ENCODE assay signal across 8 cellular contexts in the genomic region with DNA sequence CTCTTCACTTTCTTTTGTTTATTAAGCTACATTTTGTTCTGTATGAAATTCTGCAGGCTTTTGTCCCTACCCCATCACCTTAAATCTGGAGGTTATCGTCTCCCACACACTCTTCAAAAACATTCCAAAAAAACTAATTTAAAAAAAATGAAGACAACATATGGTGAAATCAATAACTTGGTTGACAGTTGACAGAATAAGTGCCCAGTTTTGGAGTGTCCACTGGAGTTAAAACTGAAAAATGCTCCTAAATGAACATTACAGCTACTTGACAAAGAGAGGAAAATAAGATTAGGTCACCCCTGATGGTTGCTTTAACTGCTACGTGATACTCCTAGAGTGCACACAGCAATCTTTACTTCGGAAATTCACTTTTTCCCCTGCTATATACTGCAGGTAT. TPM values are rescaled to one million over a fixed set of nuclear protein-coding genes. Genes with fewer than 3 reads are reported as not detected.
DNase-seq lines count a peak whose midpoint lies in the region; ATAC-seq, FAIRE-seq and TF ChIP-seq lines count a peak whose summit lies in the region.

No MANE protein-coding gene starts in this region.

- no peak for FAIRE-seq in kidney (lab: Jason Lieb, UNC)

- peaks cover 6 to 9% of the 10 kb centered on the region in 2 donors for H3K36me3 Mint-ChIP-seq in activated T-cell treated with anti-CD3 and anti-CD28 coated beads, Interleukin-2, amount 50 U/mL, for 72 hours (ENCODE audit: insufficient read depth in 2 of 2)
- H3K36me3 Mint-ChIP-seq in activated CD8-positive, alpha-beta T cell treated with anti-CD3 and anti-CD28 coated beads, Interleukin-2, amount 10 ng/mL, durations not matched to agents 7 days and 5 days (ENCODE audit: low read depth), result peaks cover 7% of the 10 kb centered on the region

- peak overlapping the region; percentile 74 to 99 for H3K4me3 Mint-ChIP-seq in activated T-cell treated with anti-CD3 and anti-CD28 coated beads, Interleukin-2, amount 50 U/mL, for 72 hours
- peak overlapping the region; percentile 99 for H3K4me3 Mint-ChIP-seq in activated CD8-positive, alpha-beta T cell treated with anti-CD3 and anti-CD28 coated beads, Interleukin-2, amount 10 ng/mL, durations not matched to agents 7 days and 5 days

- H3K36me3 ChIP-seq in kidney (ENCODE audit: control insufficient read depth in 1 of 2, insufficient read depth in 2 of 2, low read length in 2 of 2) (no peaks in the 10 kb centered on the region), transverse colon (no peaks in the 10 kb centered on the region)

- 26 to 48% methylated on average over 3 of the region's 3 CpGs for WGBS in transverse colon (ENCODE audit: low coverage in 1 of 2), 2 donors

- H3K27me3 Mint-ChIP-seq in activated T-cell treated with anti-CD3 and anti-CD28 coated beads, Interleukin-2, amount 50 U/mL, for 72 hours (ENCODE audit: low read depth), result no peaks in the 10 kb centered on the region
- H3K27me3 Mint-ChIP-seq in activated CD8-positive, alpha-beta T cell treated with anti-CD3 and anti-CD28 coated beads, Interleukin-2, amount 10 ng/mL, durations not matched to agents 7 days and 5 days (ENCODE audit: low read depth), result peaks cover 6% of the 10 kb centered on the region

- no peak for TF ChIP-seq POLR2A in transverse colon (IDR thresholded peaks at IDR 0.05)

- ATAC-seq in activated T-cell treated with anti-CD3 and anti-CD28 coated beads, Interleukin-2, amount 50 U/mL, for 72 hours (replicated peaks in 1 of 2), result no peak
- no peak for ATAC-seq in activated CD8-positive, alpha-beta T cell treated with anti-CD3 and anti-CD28 coated beads, Interleukin-2, amount 10 ng/mL, durations not matched to agents 7 days and 5 days
- no peak for ATAC-seq in left colon

- no peak for TF ChIP-seq EP300 in transverse colon (IDR thresholded peaks at IDR 0.05; ENCODE audit: low read depth)

- CTCF ChIA-PET in activated CD8-positive, alpha-beta T cell treated with anti-CD3 and anti-CD28 coated beads, Interleukin-2, amount 10 ng/mL, durations not matched to agents 7 days and 5 days (lab: Charles Lee), result interaction anchor here (0.8 to 2.2 kb wide), 5 partner anchors 9 to 316 kb away, joined by 3 to 6 read pairs (median 3); no protein-coding TSS in a partner anchor

- H3K4me1 Mint-ChIP-seq in activated T-cell treated with anti-CD3 and anti-CD28 coated beads, Interleukin-2, amount 50 U/mL, for 72 hours (ENCODE audit: low read depth), result peaks cover 30% of the 10 kb centered on the region
- peaks cover 23% of the 10 kb centered on the region for H3K4me1 Mint-ChIP-seq in activated CD8-positive, alpha-beta T cell treated with anti-CD3 and anti-CD28 coated beads, Interleukin-2, amount 10 ng/mL, durations not matched to agents 7 days and 5 days (ENCODE audit: low read depth)

- H3K27ac Mint-ChIP-seq in activated T-cell treated with anti-CD3 and anti-CD28 coated beads, Interleukin-2, amount 50 U/mL, for 72 hours, result peak overlapping the region; percentile 96
- H3K27ac Mint-ChIP-seq in activated CD8-positive, alpha-beta T cell treated with anti-CD3 and anti-CD28 coated beads, Interleukin-2, amount 10 ng/mL, durations not matched to agents 7 days and 5 days, result no peak overlapping the region

- DNase-seq in activated T-cell treated with anti-CD3 and anti-CD28 coated beads, Interleukin-2, amount 50 U/mL, for 72 hours, result no peak
- no peak for DNase-seq in activated T-cell treated with anti-CD3 and anti-CD28 coated beads, Interleukin-2, amount 50 U/mL, for 1 hour
- DNase-seq in activated CD8-positive, alpha-beta T cell treated with anti-CD3 and anti-CD28 coated beads, Interleukin-2, amount 10 ng/mL, durations not matched to agents 7 days and 5 days, result no peak
- DNase-seq in kidney (no peak), transverse colon (no peak), left colon (no peak), caudate nucleus (lab: John Stamatoyannopoulos, UW) (no peak)
- no peak for DNase-seq in activated effector memory CD4-positive, alpha-beta T cell treated with anti-CD3 and anti-CD28 coated beads, Interleukin-2, amount 50 U/mL, for 16 hours

- no peaks in the 10 kb centered on the region for H3K9me3 ChIP-seq in kidney (ENCODE audit: control insufficient read depth in 1 of 2, low read length in 2 of 2)
- no peaks in the 10 kb centered on the region for H3K9me3 ChIP-seq in transverse colon

- no peaks in the 10 kb centered on the region for H3K27me3 ChIP-seq in transverse colon

- TF ChIP-seq CTCF in kidney (IDR thresholded peaks at IDR 0.05; ENCODE audit: borderline replicate concordance, extremely low read depth, insufficient read depth) (no peak), transverse colon (IDR thresholded peaks at IDR 0.05) (no peak)

- POLR2A ChIA-PET in activated CD8-positive, alpha-beta T cell treated with anti-CD3 and anti-CD28 coated beads, Interleukin-2, amount 10 ng/mL, durations not matched to agents 7 days and 5 days (lab: Charles Lee), result interaction anchor here (0.7 kb wide), 1 partner anchor 13 kb away, joined by 4 read pairs; no protein-coding TSS in a partner anchor

- H3K9ac ChIP-seq in kidney (ENCODE audit: low read length in 2 of 2), result peak overlapping the region in 1 of 2 donors; percentile 66

- no peaks in the 10 kb centered on the region for H3K9me3 Mint-ChIP-seq in activated T-cell treated with anti-CD3 and anti-CD28 coated beads, Interleukin-2, amount 50 U/mL, for 72 hours
- H3K9me3 Mint-ChIP-seq in activated CD8-positive, alpha-beta T cell treated with anti-CD3 and anti-CD28 coated beads, Interleukin-2, amount 10 ng/mL, durations not matched to agents 7 days and 5 days (ENCODE audit: insufficient read depth), result no peaks in the 10 kb centered on the region

- H3K27ac ChIP-seq in kidney (ENCODE audit: low read depth in 2 of 2, low read length in 2 of 2), result no peak overlapping the region
- peak overlapping the region; percentile 89 to 97 (median 96) for H3K27ac ChIP-seq in transverse colon
- no peak overlapping the region for H3K27ac ChIP-seq in caudate nucleus (ENCODE audit: low read depth, low read length)

- H3K4me3 ChIP-seq in kidney (ENCODE audit: low read length in 2 of 2), result peak overlapping the region; percentile 91 to 99
- peak overlapping the region in 3 of 4 donors; percentile 67 to 78 (median 72) for H3K4me3 ChIP-seq in transverse colon

- intact Hi-C loops in kidney (cut with DNase I), result no loop called here
- intact Hi-C loops in transverse colon (cut with DNase I; ENCODE audit: low total_unique reads), result loop anchor here (10.0 kb wide), 1 partner anchor 204 kb away; no protein-coding TSS in a partner anchor
- intact Hi-C loops in left colon (cut with DNase I, micrococcal nuclease), result loop anchor here in 1 of 2 donors (10.0 kb wide), 1 partner anchor 94 kb away; no protein-coding TSS in a partner anchor

- in situ Hi-C loops in transverse colon (cut with MboI; ENCODE audit: low pct_ligation_motif_present in 1 of 4, low pct_unique_long_range_greater_than_20kb in 1 of 4, low sequenced_read_pairs in 3 of 4), result no loop called here

- H3K4me1 ChIP-seq in kidney (ENCODE audit: control insufficient read depth in 1 of 2, insufficient read depth in 1 of 2, low read depth in 1 of 2, low read length in 2 of 2), result peaks cover 8 to 13% of the 10 kb centered on the region in 2 donors
- H3K4me1 ChIP-seq in transverse colon, result peaks cover 12 to 26% (median 16%) of the 10 kb centered on the region in 4 donors

RNA-seq across cellular contexts. Expression of a gene that starts 0.6 kb away (rescaled TPM):
- 10 to 100 TPM; 26.0 to 39.0 TPM for total RNA-seq in activated T-cell treated with anti-CD3 and anti-CD28 coated beads, Interleukin-2, amount 50 U/mL, for 72 hours
- total RNA-seq in activated CD8-positive, alpha-beta T cell treated with anti-CD3 and anti-CD28 coated beads, Interleukin-2, amount 10 ng/mL, durations not matched to agents 7 days and 5 days, result 10 to 100 TPM; 13.6 to 14.8 TPM
- 22.6 TPM for total RNA-seq in kidney
- 3.5 TPM for polyA plus RNA-seq in kidney (ENCODE audit: insufficient read depth, low read depth, low replicate concordance)
- total RNA-seq in transverse colon, result 10 to 100 TPM; 22.5 to 61.3 (median 29.2) TPM
- 10 to 100 TPM; 21.0 to 29.4 TPM for total RNA-seq in left colon

Comparison
In these comparisons a context has a peak if more than half of its experiments do, and no peak if none do; other contexts are left out.
1. H3K27ac ChIP-seq: peak in transverse colon (4 of 4); none in kidney (0 of 2) and caudate nucleus (single experiment).